In genomic region chr14:68549057-68549421, GRCh38 we compare ENCODE assay signal across 8 cellular contexts.
DNase-seq lines count a peak whose midpoint lies in the region; ATAC-seq and TF ChIP-seq lines count a peak whose summit lies in the region.
"Had no signal": no experiment of that assay in that cellular context is flagged by ENCODE, and none has a peak within 500 bp of the region (broad histone marks: within the 10 kb centered on the region; RNA-seq: fewer than 3 reads in every experiment).

No MANE protein-coding gene starts in this region.

- H3K9me3 ChIP-seq in muscle layer of colon (ENCODE audit: low read length) (no peaks in the 10 kb centered on the region), vagina (no peaks in the 10 kb centered on the region)

- H3K36me3 ChIP-seq in muscle layer of colon (ENCODE audit: insufficient read depth, low read length) (no peaks in the 10 kb centered on the region), vagina (no peaks in the 10 kb centered on the region)

- no peak overlapping the region for H3K4me3 Mint-ChIP-seq in dendritic cell treated with granulocyte-macrophage colony-stimulating factor and Interleukin-4, amounts not matched to agents 40 ng/mL and 50 ng/mL, for 4 days

- no peak overlapping the region for H3K4me3 ChIP-seq in muscle layer of colon (ENCODE audit: low read depth in 1 of 2, low read length in 2 of 2)
- no peak overlapping the region for H3K4me3 ChIP-seq in vagina

- H3K4me1 Mint-ChIP-seq in dendritic cell treated with granulocyte-macrophage colony-stimulating factor and Interleukin-4, amounts not matched to agents 40 ng/mL and 50 ng/mL, for 4 days (ENCODE audit: low read depth), result peaks cover 80% of the 10 kb centered on the region

- no peak for ATAC-seq in HG02763 (IDR thresholded peaks at IDR 0.05; ENCODE audit: unreplicated experiment)

- peak overlapping the region; percentile 59 for H3K9ac ChIP-seq in muscle layer of colon (ENCODE audit: low read length)

- peak; percentile 96 for DNase-seq in M059J (ENCODE audit: low read depth)
- DNase-seq in vagina (ENCODE audit: extremely low spot score in 2 of 2), result peak in 1 of 2 donors; percentile 91
- DNase-seq in activated naive CD4-positive, alpha-beta T cell (lab: John Stamatoyannopoulos, UW), result no peak
- DNase-seq in activated CD4-positive, CD25-positive, alpha-beta regulatory T cell treated with anti-CD3 and anti-CD28 coated beads, Interleukin-2, amount 50 U/mL, for 72 hours, result no peak
- DNase-seq: NCI-H82 had no signal

- H3K27me3 ChIP-seq in muscle layer of colon (ENCODE audit: control insufficient read depth in 1 of 2, insufficient read depth in 2 of 2, low read length in 2 of 2), result no peaks in the 10 kb centered on the region
- no peaks in the 10 kb centered on the region for H3K27me3 ChIP-seq in vagina

- no peaks in the 10 kb centered on the region for H3K27me3 Mint-ChIP-seq in dendritic cell treated with granulocyte-macrophage colony-stimulating factor and Interleukin-4, amounts not matched to agents 40 ng/mL and 50 ng/mL, for 4 days

- no peaks in the 10 kb centered on the region for H3K36me3 Mint-ChIP-seq in dendritic cell treated with granulocyte-macrophage colony-stimulating factor and Interleukin-4, amounts not matched to agents 40 ng/mL and 50 ng/mL, for 4 days (ENCODE audit: low read depth)

- intact Hi-C loops in dendritic cell treated with granulocyte-macrophage colony-stimulating factor and Interleukin-4, amounts not matched to agents 40 ng/mL and 50 ng/mL, for 4 days (cut with micrococcal nuclease), result no loop called here
- intact Hi-C loops in vagina (cut with DNase I), result loop anchor here (2.0 to 10.0 kb wide), 3 partner anchors 116 to 300 kb away; partner anchors contain the start of gene ZFP36L1

- peak overlapping the region; percentile 60 for H3K27ac Mint-ChIP-seq in dendritic cell treated with granulocyte-macrophage colony-stimulating factor and Interleukin-4, amounts not matched to agents 40 ng/mL and 50 ng/mL, for 4 days

- peaks cover 91% of the 10 kb centered on the region for H3K4me1 ChIP-seq in muscle layer of colon (ENCODE audit: insufficient read depth, low read length)
- peaks cover 99% of the 10 kb centered on the region for H3K4me1 ChIP-seq in vagina

- no peak for TF ChIP-seq POLR2A in vagina (IDR thresholded peaks at IDR 0.05)

- H3K27ac ChIP-seq in muscle layer of colon (ENCODE audit: low read depth, low read length) (peak overlapping the region; percentile 98), vagina (peak overlapping the region; percentile 96)

- H3K9me3 Mint-ChIP-seq in dendritic cell treated with granulocyte-macrophage colony-stimulating factor and Interleukin-4, amounts not matched to agents 40 ng/mL and 50 ng/mL, for 4 days, result no peaks in the 10 kb centered on the region

- TF ChIP-seq CTCF in vagina (IDR thresholded peaks at IDR 0.05), result no peak
